13 cellular contexts compared by ENCODE assay signal in genomic region chr15:96701876-96702275, GRCh38.
DNase-seq lines count a peak whose midpoint lies in the region; ATAC-seq and TF ChIP-seq lines count a peak whose summit lies in the region.
"Had no signal": no experiment of that assay in that cellular context is flagged by ENCODE, and none has a peak within 500 bp of the region (broad histone marks: within the 10 kb centered on the region; RNA-seq: fewer than 3 reads in every experiment).

No MANE protein-coding gene starts in this region.

- H3K27ac ChIP-seq in HUES64 (ENCODE audit: low read depth, low read length), result peak overlapping the region; percentile 13; the same call in 1 of the 2 replicates
- H3K27ac ChIP-seq in iPS-20b (ENCODE audit: low read length), result no peak overlapping the region
- H3K27ac ChIP-seq: BLaER1, GM23248 had no signal

- H3K4me3 ChIP-seq in HUES64 (ENCODE audit: low read length) (no peak overlapping the region; the same call in 1 of the 2 replicates), iPS-20b (ENCODE audit: low read length) (peak overlapping the region; percentile 31)
- H3K4me3 ChIP-seq: BLaER1, GM23248 had no signal

- no peak for DNase-seq in WTC11 (ENCODE audit: low spot score)
- DNase-seq in left cardiac atrium, result no peak
- DNase-seq in NCI-H446 treated with DMSO at 0.1 percent for 48 hours (lab: John Stamatoyannopoulos, UW), result no peak
- DNase-seq in activated CD4-positive, alpha-beta T cell treated with anti-CD3 and anti-CD28 coated beads, Interleukin-2, amount 50 U/mL, for 1 hour, result no peak
- DNase-seq: Caco-2; CD8-positive, alpha-beta memory T cell; DMS53; GF-D8; H9 had no signal

- CTCF ChIA-PET in WTC11 (lab: Charles Lee), result interaction anchor here (1.0 to 2.8 kb wide), 2 partner anchors 8 to 14 kb away, joined by 5 to 10 read pairs; no protein-coding TSS in a partner anchor

- H3K4me1 ChIP-seq in HUES64 (ENCODE audit: insufficient read depth, low read length) (peaks cover 66% of the 10 kb centered on the region), iPS-20b (ENCODE audit: insufficient read depth, low read length) (peaks cover 52% of the 10 kb centered on the region)
- H3K4me1 ChIP-seq: BLaER1, Caco-2 had no signal

- H3K9ac ChIP-seq in HUES64 (ENCODE audit: low read depth, low read length), result no peak overlapping the region
- peak overlapping the region; percentile 13; the same call in 1 of the 2 replicates for H3K9ac ChIP-seq in iPS-20b (ENCODE audit: low read depth, low read length)
- H3K9ac ChIP-seq: BLaER1, GM23248 had no signal

- H3K36me3 Mint-ChIP-seq in WTC11, result no peaks in the 10 kb centered on the region
- H3K36me3 Mint-ChIP-seq: CD8-positive, alpha-beta memory T cell had no signal

- H3K9me3 ChIP-seq in HUES64 (ENCODE audit: insufficient read depth, low read depth, low read length) (no peaks in the 10 kb centered on the region), iPS-20b (ENCODE audit: insufficient read depth, low read depth, low read length) (no peaks in the 10 kb centered on the region)
- H3K9me3 ChIP-seq: BLaER1, Caco-2 had no signal

- ATAC-seq in WTC11 (no peak), left cardiac atrium (no peak)

- no peak for TF ChIP-seq CTCF in WTC11 (IDR thresholded peaks at IDR 0.05)

- H3K4me1 Mint-ChIP-seq in WTC11, result peaks cover 82% of the 10 kb centered on the region
- H3K4me1 Mint-ChIP-seq: CD8-positive, alpha-beta memory T cell had no signal

- POLR2A ChIA-PET in WTC11 (lab: Charles Lee), result no interaction called here

- peak overlapping the region; percentile 44 for H3K4me3 Mint-ChIP-seq in WTC11
- H3K4me3 Mint-ChIP-seq: CD8-positive, alpha-beta memory T cell had no signal

- H3K36me3 ChIP-seq in HUES64 (ENCODE audit: insufficient read depth, low read length), result no peaks in the 10 kb centered on the region
- H3K36me3 ChIP-seq in iPS-20b (ENCODE audit: insufficient read depth, low read depth, low read length), result no peaks in the 10 kb centered on the region
- H3K36me3 ChIP-seq: BLaER1 had no signal

- no peaks in the 10 kb centered on the region for H3K9me3 Mint-ChIP-seq in WTC11
- H3K9me3 Mint-ChIP-seq: H9 had no signal

- intact Hi-C loops in left cardiac atrium (cut with DNase I), result no loop called here

- H3K27ac Mint-ChIP-seq in WTC11, result peak overlapping the region; percentile 75
- H3K27ac Mint-ChIP-seq: CD8-positive, alpha-beta memory T cell had no signal

- H3K27me3 ChIP-seq in HUES64 (ENCODE audit: insufficient read depth, low read length), result peaks cover 12% of the 10 kb centered on the region
- H3K27me3 ChIP-seq in iPS-20b (ENCODE audit: insufficient read depth, low read length), result peaks cover 36% of the 10 kb centered on the region; the same call in 1 of the 2 replicates
- H3K27me3 ChIP-seq: BLaER1 had no signal

- peaks cover 6% of the 10 kb centered on the region for H3K27me3 Mint-ChIP-seq in WTC11 (ENCODE audit: low read depth)
- H3K27me3 Mint-ChIP-seq: CD8-positive, alpha-beta memory T cell had no signal

- 78% methylated on average over 2 of the region's 2 CpGs for WGBS in HUES64

TF ChIP-seq in WTC11, 78 proteins besides CTCF, POLR2A, EP300 and RAD21:
- TF ChIP-seq ZNF317 (CRISPR knock-in tag; IDR thresholded peaks at IDR 0.05; ENCODE audit: borderline replicate concordance, low read depth) (no peak), ZSCAN18 (CRISPR knock-in tag; IDR thresholded peaks at IDR 0.05) (no peak), CDX4 (CRISPR knock-in tag; IDR thresholded peaks at IDR 0.05; ENCODE audit: borderline replicate concordance) (no peak), ZBTB21 (CRISPR knock-in tag; IDR thresholded peaks at IDR 0.05; ENCODE audit: borderline replicate concordance) (no peak), GRHL2 (CRISPR knock-in tag; IDR thresholded peaks at IDR 0.05; ENCODE audit: insufficient replicate concordance, severe bottlenecking) (no peak), ATF1 (CRISPR knock-in tag; IDR thresholded peaks at IDR 0.05) (no peak), CBFB (CRISPR knock-in tag; IDR thresholded peaks at IDR 0.05; ENCODE audit: low read depth) (no peak), JAZF1 (CRISPR knock-in tag; IDR thresholded peaks at IDR 0.05) (no peak), IRF1 (CRISPR knock-in tag; IDR thresholded peaks at IDR 0.05) (no peak), NR3C1 (CRISPR knock-in tag; conservative IDR thresholded peaks at IDR 0.05; ENCODE audit: low read depth) (no peak), IRF2 (CRISPR knock-in tag; IDR thresholded peaks at IDR 0.05; ENCODE audit: borderline replicate concordance, low read depth) (no peak), ESRRA (CRISPR knock-in tag; IDR thresholded peaks at IDR 0.05; ENCODE audit: borderline replicate concordance) (no peak), CREB1 (CRISPR knock-in tag; IDR thresholded peaks at IDR 0.05) (no peak), ZNF512 (CRISPR knock-in tag; IDR thresholded peaks at IDR 0.05; ENCODE audit: borderline replicate concordance) (no peak), GTF2I (CRISPR knock-in tag; conservative IDR thresholded peaks at IDR 0.05) (no peak)
TF ChIP-seq in WTC11: peak in this region for 0.
